ENCODE assay signal across 25 cellular contexts in genomic region chr10:2572611-2573010, GRCh38.
"Had no signal": no experiment of that assay in that cellular context is flagged by ENCODE, and none has a peak within 500 bp of the region (broad histone marks: within the 10 kb centered on the region; RNA-seq: fewer than 3 reads in every experiment).

No MANE protein-coding gene starts in this region.

- H3K36me3 ChIP-seq: colonic mucosa, esophagus muscularis mucosa, esophagus squamous epithelium, gastrocnemius medialis, gastroesophageal sphincter, heart left ventricle, heart right ventricle had no signal

- H3K9me3 ChIP-seq: colonic mucosa, esophagus muscularis mucosa, esophagus squamous epithelium, gastrocnemius medialis, gastroesophageal sphincter, heart left ventricle had no signal

- FAIRE-seq: endothelial cell of umbilical vein had no signal

- H3K4me3 Mint-ChIP-seq: dendritic cell treated with granulocyte-macrophage colony-stimulating factor and Interleukin-4, amounts not matched to agents 40 ng/mL and 50 ng/mL, for 4 days; effector memory CD8-positive, alpha-beta T cell had no signal

- H3K9me3 Mint-ChIP-seq: effector memory CD8-positive, alpha-beta T cell had no signal

- H3K27ac ChIP-seq: colonic mucosa, coronary artery, dorsolateral prefrontal cortex, epithelial cell of prostate, esophagus muscularis mucosa, esophagus squamous epithelium, foreskin keratinocyte, gastrocnemius medialis, gastroesophageal sphincter, heart left ventricle, heart right ventricle had no signal

- H3K27ac Mint-ChIP-seq: dendritic cell treated with granulocyte-macrophage colony-stimulating factor and Interleukin-4, amounts not matched to agents 40 ng/mL and 50 ng/mL, for 4 days; effector memory CD8-positive, alpha-beta T cell had no signal

- H3K27me3 ChIP-seq: colonic mucosa, foreskin keratinocyte, gastrocnemius medialis, heart right ventricle had no signal

- ATAC-seq: effector memory CD8-positive, alpha-beta T cell; esophagus mucosa; foreskin keratinocyte; gastrocnemius medialis; gastroesophageal sphincter; heart left ventricle; heart right ventricle had no signal

- H3K4me1 ChIP-seq: colonic mucosa, esophagus muscularis mucosa, esophagus squamous epithelium, foreskin keratinocyte, gastrocnemius medialis, gastroesophageal sphincter, heart left ventricle, heart right ventricle had no signal

- DNase-seq: colonic mucosa; cortex of kidney; dermis blood vessel endothelial cell; dorsolateral prefrontal cortex; effector CD4-positive, alpha-beta T cell; effector CD8-positive, alpha-beta T cell; effector memory CD4-positive, alpha-beta T cell; effector memory CD8-positive, alpha-beta T cell; erythroblast; esophagus squamous epithelium; foreskin fibroblast; foreskin keratinocyte; foreskin melanocyte; gastrocnemius medialis; glutamatergic neuron; head of caudate nucleus; heart left ventricle; heart right ventricle had no signal

- H3K27me3 Mint-ChIP-seq: dendritic cell treated with granulocyte-macrophage colony-stimulating factor and Interleukin-4, amounts not matched to agents 40 ng/mL and 50 ng/mL, for 4 days had no signal

- H3K4me3 ChIP-seq: colonic mucosa, coronary artery, dorsolateral prefrontal cortex, esophagus muscularis mucosa, esophagus squamous epithelium, gastrocnemius medialis, gastroesophageal sphincter, heart left ventricle, heart right ventricle had no signal
